In the genomic region with DNA sequence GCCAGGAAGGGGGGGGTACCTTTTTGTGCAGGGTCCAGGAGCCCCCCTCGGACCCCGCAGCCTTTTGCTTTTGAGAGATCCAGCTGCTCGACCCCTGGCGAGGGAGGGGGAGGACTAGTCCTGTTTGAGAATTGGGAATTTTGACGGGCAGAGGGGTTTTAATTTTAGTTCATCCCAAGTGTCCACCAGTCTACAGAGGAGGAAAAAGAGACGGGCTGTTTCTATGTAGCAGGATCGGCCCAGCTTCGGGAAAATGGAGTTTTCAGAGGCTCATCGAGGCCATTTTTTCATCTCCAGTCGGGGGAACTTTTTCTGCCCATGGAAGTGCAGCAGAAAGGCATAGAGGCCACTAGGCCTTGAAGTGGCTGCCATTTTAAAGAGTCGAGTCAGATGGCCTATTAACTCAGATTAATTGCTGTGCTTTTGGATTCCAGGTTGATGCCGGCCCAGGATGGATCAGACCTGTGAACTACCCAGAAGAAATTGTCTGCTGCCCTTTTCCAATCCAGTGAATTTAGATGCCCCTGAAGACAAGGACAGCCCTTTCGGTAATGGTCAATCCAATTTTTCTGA, we compare ENCODE assay signal across 8 cellular contexts. TPM values are rescaled to one million over a fixed set of nuclear protein-coding genes. Genes with fewer than 3 reads are reported as not detected.
DNase-seq lines count a peak whose midpoint lies in the region; ATAC-seq and TF ChIP-seq lines count a peak whose summit lies in the region.

No MANE protein-coding gene starts in this region.

- peak overlapping the region; percentile 86 for H3K4me2 ChIP-seq in Karpas-422 (ENCODE audit: low read depth, low read length, poor library complexity, severe bottlenecking)

- peak; percentile 63 for DNase-seq in Karpas-422
- DNase-seq in breast epithelium (ENCODE audit: low spot score in 2 of 2): peak in 1 of 2 donors; percentile 14
- no peak for DNase-seq in kidney tubule cell (ENCODE audit: low spot score)
- DNase-seq in NCI-H2107 treated with DMSO at 0.1 percent for 48 hours (lab: John Stamatoyannopoulos, UW; ENCODE audit: unreplicated experiment): no peak
- DNase-seq in GM03348 (ENCODE audit: low spot score): no peak

- H4K20me1 ChIP-seq in Karpas-422 (ENCODE audit: insufficient read depth, low read depth, low read length): peaks cover 12% of the 10 kb centered on the region; the same call in 1 of the 2 replicates

- H3K9me2 ChIP-seq in Karpas-422 (replicated peaks; ENCODE audit: insufficient read depth, low read length): no peaks in the 10 kb centered on the region

- H3K4me3 ChIP-seq in Karpas-422 (ENCODE audit: low read length) (peak overlapping the region; percentile 82), breast epithelium (peak overlapping the region; percentile 79 to 99 (median 85)), muscle layer of colon (ENCODE audit: low read depth in 1 of 2, low read length in 2 of 2) (peak overlapping the region; percentile 53 to 64)

- no peaks in the 10 kb centered on the region for H3K9me3 ChIP-seq in Karpas-422 (ENCODE audit: low read length)
- H3K9me3 ChIP-seq in breast epithelium: no peaks in the 10 kb centered on the region
- no peaks in the 10 kb centered on the region for H3K9me3 ChIP-seq in muscle layer of colon (ENCODE audit: low read length)

- H3K27ac ChIP-seq in C4-2B (peak overlapping the region; percentile 99), Karpas-422 (ENCODE audit: low read length) (peak overlapping the region; percentile 62), breast epithelium (peak overlapping the region; percentile 96 to 98), muscle layer of colon (ENCODE audit: low read depth, low read length) (peak overlapping the region; percentile 83)

- no peak for TF ChIP-seq CTCF in C4-2B (conservative IDR thresholded peaks at IDR 0.05)
- no peak for TF ChIP-seq CTCF in breast epithelium (IDR thresholded peaks at IDR 0.05)

- intact Hi-C loops in breast epithelium (cut with DNase I; ENCODE audit: low total_unique reads): no loop called here

- peaks cover 51% of the 10 kb centered on the region for H3K79me2 ChIP-seq in Karpas-422 (ENCODE audit: low read length)

- H3K9ac ChIP-seq in Karpas-422 (ENCODE audit: low read length) (peak overlapping the region; percentile 84), muscle layer of colon (ENCODE audit: low read length) (peak overlapping the region; percentile 27)

- no peak overlapping the region; the same call in 1 of the 2 replicates for H2AFZ ChIP-seq in Karpas-422 (ENCODE audit: low read length)

- H3K36me3 ChIP-seq in Karpas-422 (ENCODE audit: insufficient read depth, low read length) (peaks cover 35% of the 10 kb centered on the region), breast epithelium (no peaks in the 10 kb centered on the region), muscle layer of colon (ENCODE audit: insufficient read depth, low read length) (peaks cover 21% of the 10 kb centered on the region)

- H3K4me1 ChIP-seq in Karpas-422 (ENCODE audit: low read length): peaks cover 33% of the 10 kb centered on the region
- peaks cover 6 to 13% of the 10 kb centered on the region in 2 donors for H3K4me1 ChIP-seq in breast epithelium
- H3K4me1 ChIP-seq in muscle layer of colon (ENCODE audit: insufficient read depth, low read length): peaks cover 35% of the 10 kb centered on the region

- no peak for TF ChIP-seq POLR2A in breast epithelium (IDR thresholded peaks at IDR 0.05)

- ATAC-seq in GM19397 (IDR thresholded peaks at IDR 0.05; ENCODE audit: unreplicated experiment): no peak

- H3K27me3 ChIP-seq in Karpas-422 (ENCODE audit: low read length) (no peaks in the 10 kb centered on the region), breast epithelium (no peaks in the 10 kb centered on the region), muscle layer of colon (ENCODE audit: control insufficient read depth in 1 of 2, insufficient read depth in 2 of 2, low read length in 2 of 2) (no peaks in the 10 kb centered on the region)

RNA-seq across cellular contexts. Expression of gene NSD1, which starts 1.2 kb away (rescaled TPM):
- total RNA-seq in Karpas-422 (2014; rRNA removed; shearing (Covaris generic); ENCODE audit: low replicate concordance): 70.9 and 76.5 TPM in 2 replicates
- total RNA-seq in breast epithelium: 10 to 100 TPM; 37.7 to 52.2 (median 38.6) TPM

RNA-seq across cellular contexts. Expression of gene FGFR4, which starts 48.0 kb away (rescaled TPM):
- total RNA-seq in Karpas-422 (2014; rRNA removed; shearing (Covaris generic); ENCODE audit: low replicate concordance): 2.4 and 3.6 TPM in 2 replicates
- 1 to 10 TPM in 2 of 3 donors, under 1 TPM in 1; 0.48 to 4.5 (median 2.0) TPM for total RNA-seq in breast epithelium
